Comparison of ENCODE assay signal across 9 cellular contexts in genomic region chr1:52970149-52970548, GRCh38. TPM values are rescaled to one million over a fixed set of nuclear protein-coding genes. Genes with fewer than 3 reads are reported as not detected.
DNase-seq lines count a peak whose midpoint lies in the region; ATAC-seq and TF ChIP-seq lines count a peak whose summit lies in the region.
"Had no signal": no experiment of that assay in that cellular context is flagged by ENCODE, and none has a peak within 500 bp of the region (broad histone marks: within the 10 kb centered on the region; RNA-seq: fewer than 3 reads in every experiment).

No MANE protein-coding gene starts in this region.

- H3K9me3 Mint-ChIP-seq in central memory CD8-positive, alpha-beta T cell = no peaks in the 10 kb centered on the region
- H3K9me3 Mint-ChIP-seq in neural crest cell = no peaks in the 10 kb centered on the region

- no peaks in the 10 kb centered on the region for H3K27me3 Mint-ChIP-seq in central memory CD8-positive, alpha-beta T cell
- no peaks in the 10 kb centered on the region for H3K27me3 Mint-ChIP-seq in neural crest cell (ENCODE audit: low read depth)

- H3K36me3 Mint-ChIP-seq in central memory CD8-positive, alpha-beta T cell (ENCODE audit: insufficient read depth) = peaks cover 4% of the 10 kb centered on the region
- H3K36me3 Mint-ChIP-seq in neural crest cell (ENCODE audit: low read depth) = no peaks in the 10 kb centered on the region

- H3K4me3 Mint-ChIP-seq in central memory CD8-positive, alpha-beta T cell = no peak overlapping the region
- H3K4me3 Mint-ChIP-seq in neural crest cell = no peak overlapping the region

- TF ChIP-seq CTCF in GM12872 (IDR thresholded peaks at IDR 0.05; ENCODE audit: insufficient read depth, low read depth, low read length) (peak; percentile 21; the same call in 1 of the 3 replicates), neural crest cell (conservative IDR thresholded peaks at IDR 0.05) (peak; percentile 42), GM13976 (IDR thresholded peaks at IDR 0.05; ENCODE audit: borderline replicate concordance, control extremely low read depth, extremely low read depth, insufficient read depth, missing control alignments) (no peak)

- in situ Hi-C loops in GM13976 (cut with MboI; ENCODE audit: low sequenced_read_pairs, unreplicated experiment) = no loop called here

- DNase-seq in NCI-H2227 (lab: John Stamatoyannopoulos, UW; ENCODE audit: unreplicated experiment) (peak; percentile 3), neural crest cell (ENCODE audit: low read depth, low spot score) (no peak), NCI-H774 (lab: John Stamatoyannopoulos, UW) (no peak), NCI-H2107 treated with DMSO at 0.1 percent for 48 hours (lab: John Stamatoyannopoulos, UW; ENCODE audit: unreplicated experiment) (no peak), GM13976 (ENCODE audit: low spot score) (no peak)
- no peak for DNase-seq in central memory CD8-positive, alpha-beta T cell (ENCODE audit: low spot score in 2 of 2)
- DNase-seq in stimulated activated CD4-positive, alpha-beta T cell treated with anti-CD3 and anti-CD28 coated beads, Interleukin-12 subunit alpha, Interleukin-12 subunit beta, amount 100 ng/mL, for 4 hours = no peak
- DNase-seq: activated naive CD4-positive, alpha-beta T cell had no signal

- H3K27ac Mint-ChIP-seq in central memory CD8-positive, alpha-beta T cell (ENCODE audit: low read depth) = peak overlapping the region; percentile 2
- no peak overlapping the region for H3K27ac Mint-ChIP-seq in neural crest cell (ENCODE audit: unreplicated experiment)

- no peaks in the 10 kb centered on the region for H3K4me1 Mint-ChIP-seq in central memory CD8-positive, alpha-beta T cell
- no peaks in the 10 kb centered on the region for H3K4me1 Mint-ChIP-seq in neural crest cell

- no peak for ATAC-seq in central memory CD8-positive, alpha-beta T cell (replicated peaks; ENCODE audit: extremely low read depth, poor library complexity, severe bottlenecking)

RNA-seq across cellular contexts. Expression of gene SCP2, which starts 43.1 kb away (rescaled TPM):
- total RNA-seq in neural crest cell = 61.8 and 64.8 TPM in 2 replicates

RNA-seq across cellular contexts. Expression of gene ECHDC2, which starts 48.6 kb away (rescaled TPM):
- 12.6 and 12.8 TPM in 2 replicates for total RNA-seq in neural crest cell
